ENCODE assay signal across 8 cellular contexts in the genomic region with DNA sequence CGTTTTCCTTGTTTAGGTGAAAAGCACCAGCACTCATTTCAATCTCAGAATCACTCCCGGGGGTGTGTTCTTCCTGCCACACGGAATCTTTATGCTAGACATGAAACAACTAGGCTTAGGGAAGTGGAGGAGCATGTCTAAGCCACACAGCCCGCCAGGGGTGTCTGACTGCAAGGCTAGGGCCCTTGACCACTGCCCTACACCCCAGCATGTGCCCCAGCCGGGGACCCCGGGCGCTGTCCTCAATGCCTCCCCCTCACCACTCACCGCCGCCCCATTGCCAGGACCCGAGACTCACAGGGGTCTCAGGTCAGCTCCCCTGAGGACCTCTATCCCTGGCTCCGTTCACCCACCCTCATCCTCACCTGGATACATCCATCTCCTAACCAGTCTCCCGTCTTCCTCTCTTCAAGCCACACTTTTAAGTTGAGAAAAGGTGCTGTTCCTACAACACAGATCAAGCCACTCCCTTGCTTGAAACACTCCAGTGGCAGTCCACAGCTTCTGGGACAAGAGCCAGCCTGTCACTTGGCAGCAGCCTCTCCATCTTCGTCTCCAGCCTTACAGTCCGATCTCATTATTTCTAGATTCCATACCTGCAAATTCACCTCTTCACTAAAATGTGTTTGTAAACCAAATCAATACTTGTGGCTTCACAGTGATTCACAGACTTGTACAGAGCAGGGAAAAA. TPM values are rescaled to one million over a fixed set of nuclear protein-coding genes. Genes with fewer than 3 reads are reported as not detected.
A peak's percentile ranks its signal among the peaks of the same experiment; 100 is the strongest.
DNase-seq lines count a peak whose midpoint lies in the region; ATAC-seq and TF ChIP-seq lines count a peak whose summit lies in the region.
"Not testable (repeated sequence)": the region's sequence is repeated elsewhere in the genome, so short reads cannot be mapped to it uniquely, and the experiment has no call there.
"Had no signal": no experiment of that assay in that cellular context is flagged by ENCODE, and none has a peak within 500 bp of the region (broad histone marks: within the 10 kb centered on the region; RNA-seq: fewer than 3 reads in every experiment).

No MANE protein-coding gene starts in this region.

- H2BK12ac ChIP-seq in trophoblast cell (ENCODE audit: low read length), result not testable (repeated sequence)

- peak overlapping the region; percentile 67 for H3K4me2 ChIP-seq in mammary epithelial cell (ENCODE audit: insufficient read depth, low read depth, low read length)
- H3K4me2 ChIP-seq in trophoblast cell (ENCODE audit: low read length), result peak overlapping the region; percentile 31

- in situ Hi-C loops in Panc1 (cut with HindIII; ENCODE audit: low pct_unique_long_range_greater_than_20kb, low sequenced_read_pairs); mammary epithelial cell (cut with MboI; ENCODE audit: low sequenced_read_pairs in 2 of 2): not testable (repeated sequence)

- TF ChIP-seq CTCF in Panc1 (IDR thresholded peaks at IDR 0.05); mammary epithelial cell (conservative IDR thresholded peaks at IDR 0.05 in 1 of 2, IDR thresholded peaks at IDR 0.05 in 1 of 2; ENCODE audit: extremely low read depth in 1 of 2, insufficient read depth in 1 of 2, low read depth in 1 of 2, low read length in 2 of 2); heart right ventricle (IDR thresholded peaks at IDR 0.05); lower lobe of right lung (IDR thresholded peaks at IDR 0.05): not testable (repeated sequence)

- not testable (repeated sequence) for H2BK120ac ChIP-seq in trophoblast cell (ENCODE audit: insufficient read depth, low read length, poor library complexity)

- 29% methylated on average over 3 of the region's 14 CpGs for WGBS in mammary epithelial cell (ENCODE audit: low coverage, missing lambda C conversion rate)
- WGBS in heart right ventricle, 2 donors, result 67 to 73% methylated on average over 12 to 13 of the region's 14 CpGs
- no CpG with 5 or more reads among the region's 14 CpGs for WGBS in trophoblast cell (ENCODE audit: extremely low coverage, insufficient coverage, insufficient read length)

- not testable (repeated sequence) for H4K8ac ChIP-seq in trophoblast cell (ENCODE audit: low read depth, low read length)

- not testable (repeated sequence) for H3K9me3 ChIP-seq in Panc1 (ENCODE audit: control insufficient read depth, insufficient read depth, low read depth, low read length); mammary epithelial cell (replicated peaks; ENCODE audit: insufficient read depth, low read length); heart right ventricle; lower lobe of right lung; trophoblast cell (ENCODE audit: insufficient read depth, low read depth, low read length)

- H3K4me3 ChIP-seq in ACC112 (ENCODE audit: low read depth, low read length) (peak overlapping the region; percentile 67; the same call in 1 of the 2 replicates), Panc1 (ENCODE audit: low read depth in 2 of 2, low read length in 2 of 2) (peak overlapping the region in 1 of 2 experiments; percentile 43; a peak in 2 of 4 replicates), mammary epithelial cell (replicated peaks in 1 of 3; ENCODE audit: insufficient read depth in 1 of 3, low read depth in 2 of 3, low read length in 3 of 3) (peak overlapping the region in 1 of 3 experiments; percentile 48)
- H3K4me3 ChIP-seq in heart right ventricle; lower lobe of right lung; trophoblast cell (ENCODE audit: low read depth, low read length): not testable (repeated sequence)

- H3K27me3 ChIP-seq in ACC112 (ENCODE audit: insufficient read depth, low read length); Panc1 (ENCODE audit: control insufficient read depth, insufficient read depth, low read length); mammary epithelial cell (ENCODE audit: insufficient read depth, low read length); heart right ventricle; lower lobe of right lung (ENCODE audit: low read depth); trophoblast cell (ENCODE audit: insufficient read depth, low read length): not testable (repeated sequence)

- not testable (repeated sequence) for H3K27ac ChIP-seq in ACC112 (ENCODE audit: low read depth, low read length); Panc1 (ENCODE audit: low read length); mammary epithelial cell (ENCODE audit: insufficient read depth, low read depth, low read length); heart right ventricle; lower lobe of right lung; trophoblast cell (ENCODE audit: low read depth, low read length)

- not testable (repeated sequence) for H2AK5ac ChIP-seq in trophoblast cell (ENCODE audit: low read length)

- CTCF ChIA-PET in Panc1 (lab: Charles Lee), result interaction anchor here (0.6 kb wide), 1 partner anchor 110 kb away, joined by 3 read pairs; no protein-coding TSS in a partner anchor
- CTCF ChIA-PET in mammary epithelial cell (lab: Charles Lee; ENCODE audit: low non-redundant PET), result not testable (repeated sequence)

- H3K14ac ChIP-seq in trophoblast cell (ENCODE audit: low read length), result not testable (repeated sequence)

- POLR2A ChIA-PET in Panc1 (lab: Charles Lee), result not testable (repeated sequence)

- H3K9ac ChIP-seq in mammary epithelial cell (ENCODE audit: insufficient read depth, low read length); trophoblast cell (ENCODE audit: low read length): not testable (repeated sequence)

- not testable (repeated sequence) for H2BK5ac ChIP-seq in trophoblast cell (ENCODE audit: low read depth, low read length, poor library complexity)

- not testable (repeated sequence) for H3K4ac ChIP-seq in trophoblast cell (ENCODE audit: low read depth, low read length)

- not testable (repeated sequence) for BruUV-seq in Panc1 (replicated peaks; lab: Mats Ljungman, UMichigan); mammary epithelial cell (replicated peaks; lab: Mats Ljungman, UMichigan)

- intact Hi-C loops in Panc1 (cut with micrococcal nuclease; ENCODE audit: unreplicated experiment), result loop anchor here (10.0 kb wide), 1 partner anchor 579 kb away; no protein-coding TSS in a partner anchor
- intact Hi-C loops in mammary epithelial cell (cut with micrococcal nuclease), result loop anchor here (10.0 kb wide), 1 partner anchor 259 kb away; a partner anchor contains a TSS
- intact Hi-C loops in heart right ventricle (cut with DNase I); lower lobe of right lung (cut with DNase I): not testable (repeated sequence)

- H4K12ac ChIP-seq in trophoblast cell (ENCODE audit: low read depth, low read length), result not testable (repeated sequence)

- ATAC-seq in Panc1 (peak; percentile 32; the same call in 1 of the 2 replicates), esophagus mucosa (peak; percentile 20), heart right ventricle (peak in 5 of 8 donors; percentile 29 to 60 (median 43)), lower lobe of right lung (peak; percentile 35 to 43)

- H3K18ac ChIP-seq in trophoblast cell (ENCODE audit: low read length), result not testable (repeated sequence)

- not testable (repeated sequence) for H3K4me1 ChIP-seq in ACC112 (ENCODE audit: control insufficient read depth, insufficient read depth, low read length, unreplicated experiment); Panc1 (ENCODE audit: control insufficient read depth, insufficient read depth, low read length); mammary epithelial cell (ENCODE audit: insufficient read depth, low read length); lower lobe of right lung
- H3K4me1 ChIP-seq in heart right ventricle (peaks cover 0 to 10% (median 0%) of the 10 kb centered on the region in 9 donors), trophoblast cell (ENCODE audit: control insufficient read depth in 1 of 2, insufficient read depth in 2 of 2, low read length in 2 of 2) (peaks cover 18 to 19% of the 10 kb centered on the region in 2 experiments)

- H3K79me1 ChIP-seq in trophoblast cell (ENCODE audit: low read length), result not testable (repeated sequence)

- H4K20me1 ChIP-seq in mammary epithelial cell (ENCODE audit: insufficient read depth, low read length), result not testable (repeated sequence)

- not testable (repeated sequence) for H3K79me2 ChIP-seq in ACC112 (ENCODE audit: control insufficient read depth, insufficient read depth, low read length, unreplicated experiment); mammary epithelial cell (ENCODE audit: insufficient read depth, low read length); trophoblast cell (ENCODE audit: control insufficient read depth, insufficient read depth, low read length, poor library complexity)

- not testable (repeated sequence) for H2AFZ ChIP-seq in ACC112 (ENCODE audit: low read length, unreplicated experiment); trophoblast cell (ENCODE audit: insufficient read depth, low read length, poor library complexity)
- peak overlapping the region; percentile 96 for H2AFZ ChIP-seq in mammary epithelial cell (ENCODE audit: low read depth, low read length)

- dilution Hi-C loops in mammary epithelial cell (cut with HindIII; ENCODE audit: low sequenced_read_pairs), result not testable (repeated sequence)

- not testable (repeated sequence) for H3K36me3 ChIP-seq in ACC112 (ENCODE audit: insufficient read depth, low read length); Panc1 (ENCODE audit: control insufficient read depth, insufficient read depth, low read length); mammary epithelial cell (ENCODE audit: insufficient read depth, low read length); heart right ventricle; lower lobe of right lung; trophoblast cell (ENCODE audit: control insufficient read depth in 1 of 2, insufficient read depth in 2 of 2, low read length in 2 of 2)

- not testable (repeated sequence) for H3K23ac ChIP-seq in trophoblast cell (ENCODE audit: low read length)

- DNase-seq in Panc1 (ENCODE audit: low read depth, low spot score); mammary epithelial cell; heart right ventricle; lower lobe of right lung; trophoblast cell: not testable (repeated sequence)

- H4K91ac ChIP-seq in trophoblast cell (ENCODE audit: low read depth, low read length), result not testable (repeated sequence)

RNA-seq across cellular contexts. Expression of a gene that starts 29.5 kb away (rescaled TPM):
- 25.9 TPM for total RNA-seq in Panc1 (2021; ENCODE audit: unreplicated experiment)
- 16.4 TPM for polyA plus RNA-seq in Panc1 (2012; ENCODE audit: insufficient read length)
- total RNA-seq in mammary epithelial cell, result 10 to 100 TPM; 11.5 to 15.0 TPM
- polyA plus RNA-seq in mammary epithelial cell, result 9.7 TPM
- 14.2 TPM for polyA minus RNA-seq in mammary epithelial cell
- 12.8 TPM for total RNA-seq in esophagus mucosa
- 1 to 10 TPM; 2.1 to 5.8 (median 3.6) TPM for total RNA-seq in heart right ventricle
- 10 to 100 TPM in 1 of 2 donors, 1 to 10 TPM in 1; 3.4 to 12.0 TPM for polyA plus RNA-seq in heart right ventricle
- 2.5 TPM for total RNA-seq in lower lobe of right lung
- 7.8 and 8.0 TPM in 2 replicates for polyA plus RNA-seq in trophoblast cell (2013)

RNA-seq across cellular contexts. Expression of a gene that starts 51.8 kb away (rescaled TPM):
- 0.44 TPM for total RNA-seq in Panc1 (2021; ENCODE audit: unreplicated experiment)
- 0.94 TPM for polyA plus RNA-seq in Panc1 (2012; ENCODE audit: insufficient read length)
- total RNA-seq in mammary epithelial cell, result under 1 TPM in 1 of 2 donors, not detected in 1; 0.67 TPM
- 0.03 TPM for polyA plus RNA-seq in mammary epithelial cell
- not detected for polyA minus RNA-seq in mammary epithelial cell
- total RNA-seq in esophagus mucosa, result 2.0 TPM
- total RNA-seq in heart right ventricle, result 10 to 100 TPM in 3 of 10 donors, 1 to 10 TPM in 7; 6.3 to 12.2 (median 9.2) TPM
- 1 to 10 TPM; 3.8 to 5.5 TPM for polyA plus RNA-seq in heart right ventricle
- total RNA-seq in lower lobe of right lung, result 0.41 TPM
- polyA plus RNA-seq in trophoblast cell (2013), result 0.40 and 0.41 TPM in 2 replicates
- polyA plus RNA-seq: CD4-positive, CD25-positive, alpha-beta regulatory T cell had no signal
